Comparison of ENCODE assay signal across 8 cellular contexts in the genomic region with DNA sequence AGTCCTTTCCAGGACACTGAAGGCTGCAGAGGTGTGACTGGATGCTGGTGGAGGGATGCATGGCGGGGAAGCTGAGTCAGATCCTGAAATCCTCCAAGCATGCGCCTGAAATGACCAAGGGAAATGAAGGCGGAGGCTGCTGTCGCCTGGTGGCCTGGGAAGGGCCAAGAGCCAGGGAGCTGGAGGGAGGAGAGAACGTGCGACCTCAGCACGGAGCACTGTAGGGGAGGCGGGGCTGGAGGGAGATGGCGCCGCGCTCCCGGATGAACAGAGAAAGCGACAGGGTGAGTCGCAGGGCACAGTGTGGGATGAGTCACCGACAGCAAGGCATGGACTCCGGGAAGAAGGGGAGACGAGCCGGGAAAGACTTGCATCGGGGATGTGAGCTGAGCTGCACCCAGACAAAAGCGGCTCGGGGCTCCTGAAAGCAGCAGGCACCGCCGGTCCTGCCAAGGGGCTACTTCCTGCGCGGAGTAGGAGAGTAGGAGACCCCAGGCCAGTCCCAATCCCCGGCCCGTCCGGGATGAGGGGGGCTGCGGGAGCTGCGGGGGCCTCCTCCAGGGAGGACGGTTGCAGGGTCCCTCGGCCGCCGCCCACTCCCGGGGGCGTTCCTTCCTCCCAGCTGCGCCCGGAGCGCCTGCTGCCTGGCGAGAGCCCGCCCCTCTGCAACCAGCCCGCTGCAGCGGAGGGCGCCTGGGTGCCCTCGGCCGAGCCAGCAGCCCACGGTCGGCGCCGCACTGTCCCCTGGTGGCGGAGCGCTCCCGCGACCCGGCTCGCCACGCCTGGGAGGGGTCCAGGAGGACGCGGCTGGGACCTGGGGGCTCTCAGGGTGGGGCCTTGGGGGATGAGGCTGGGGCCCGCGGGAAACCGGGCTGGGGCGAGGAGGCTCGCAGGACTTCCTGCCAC. TPM values are rescaled to one million over a fixed set of nuclear protein-coding genes. Genes with fewer than 3 reads are reported as not detected.
DNase-seq lines count a peak whose midpoint lies in the region; ATAC-seq and TF ChIP-seq lines count a peak whose summit lies in the region.

No MANE protein-coding gene starts in this region.

- H3K27me3 ChIP-seq in colonic mucosa: no peaks in the 10 kb centered on the region

- TF ChIP-seq CTCF in AG10803 (conservative IDR thresholded peaks at IDR 0.05; ENCODE audit: low read length): peak; percentile 52
- peak; percentile 89 for TF ChIP-seq CTCF in colonic mucosa (IDR thresholded peaks at IDR 0.05)

- no peaks in the 10 kb centered on the region for H3K36me3 ChIP-seq in colonic mucosa

- no peaks in the 10 kb centered on the region for H3K9me3 ChIP-seq in colonic mucosa

- ATAC-seq in GM18909 (IDR thresholded peaks at IDR 0.05; ENCODE audit: poor library complexity, unreplicated experiment) (peak; percentile 77), HG03280 (IDR thresholded peaks at IDR 0.05; ENCODE audit: unreplicated experiment) (peak; percentile 67)

- peak overlapping the region; percentile 89 for H3K4me3 ChIP-seq in AG10803 (ENCODE audit: low read length)
- H3K4me3 ChIP-seq in colonic mucosa: peak overlapping the region; percentile 54

- peak overlapping the region; percentile 97 for H3K27ac ChIP-seq in colonic mucosa

- H3K4me1 ChIP-seq in colonic mucosa: peaks cover 20% of the 10 kb centered on the region

- DNase-seq in AG10803 (ENCODE audit: low read depth) (peak; percentile 92), NCI-H345 treated with DMSO at 0.1 percent for 48 hours (lab: John Stamatoyannopoulos, UW; ENCODE audit: unreplicated experiment) (peak; percentile 8), colonic mucosa (peak; percentile 91), left kidney (ENCODE audit: low read depth, low spot score) (peak; percentile 98)
- DNase-seq in activated CD4-positive, alpha-beta T cell treated with anti-CD3 and anti-CD28 coated beads for 24 hours (ENCODE audit: low read depth in 2 of 2): peak; percentile 59 to 61
- peak; percentile 80 for DNase-seq in stimulated activated CD4-positive, alpha-beta T cell treated with anti-CD3 and anti-CD28 coated beads, Interleukin-1b, Interleukin-23, amount 100 ng/mL, for 48 hours

- peak overlapping the region; percentile 87 to 94 for H3K9ac ChIP-seq in colonic mucosa (ENCODE audit: low read depth in 2 of 2, low read length in 2 of 2)

- intact Hi-C loops in colonic mucosa (cut with DNase I): loop anchor here (2.0 kb wide), 1 partner anchor 36 kb away; no protein-coding TSS in a partner anchor

RNA-seq across cellular contexts. Expression of a gene that starts 11.0 kb away (rescaled TPM):
- 10 to 100 TPM; 14.1 to 19.0 TPM for total RNA-seq in colonic mucosa

RNA-seq across cellular contexts. Expression of a gene that starts 17.3 kb away (rescaled TPM):
- 100 to 1,000 TPM; 139 to 285 TPM for total RNA-seq in colonic mucosa

Comparison
In these comparisons a context has a peak if more than half of its experiments do, and no peak if none do; other contexts are left out.
1. Peak in every context shown above with its lines: DNase-seq, ATAC-seq, H3K4me3 ChIP-seq and H3K27ac ChIP-seq.
2. DNase-seq: peak in every context shown above with its lines; median percentile 98 in left kidney; 92 in AG10803; 91 in colonic mucosa; 80 in stimulated activated CD4-positive, alpha-beta T cell treated with anti-CD3 and anti-CD28 coated beads, Interleukin-1b, Interleukin-23, amount 100 ng/mL, for 48 hours; 60 in activated CD4-positive, alpha-beta T cell treated with anti-CD3 and anti-CD28 coated beads for 24 hours; 8 in NCI-H345 treated with DMSO at 0.1 percent for 48 hours.